Comparison of ENCODE assay signal across 8 cellular contexts in genomic region chr6:147204060-147204785, GRCh38. TPM values are rescaled to one million over a fixed set of nuclear protein-coding genes. Genes with fewer than 3 reads are reported as not detected.
A peak's percentile ranks its signal among the peaks of the same experiment; 100 is the strongest.
DNase-seq lines count a peak whose midpoint lies in the region; ATAC-seq, FAIRE-seq and TF ChIP-seq lines count a peak whose summit lies in the region.

STXBP5 (plus strand) TSS chr6:147204417; CDS start chr6:147204533, 116 bp downstream.

- H3K27me3 ChIP-seq in SJCRH30: no peaks in the 10 kb centered on the region

- no peak for FAIRE-seq in urothelium cell line (lab: Jason Lieb, UNC)

- peaks cover 13% of the 10 kb centered on the region for H3K36me3 ChIP-seq in SJCRH30

- H3K27ac ChIP-seq in SJCRH30: peak within 1 kb of the TSS; percentile 92

- ATAC-seq in GM19324 (IDR thresholded peaks at IDR 0.05; ENCODE audit: low FRiP score, unreplicated experiment) (peak; percentile 39), HG03439 (IDR thresholded peaks at IDR 0.05; ENCODE audit: unreplicated experiment) (peak; percentile 37)
- ATAC-seq in activated naive CD4-positive, alpha-beta T cell treated with anti-CD3 and anti-CD28 coated beads, Interleukin-2, amount 50 U/mL, for 72 hours: peak; percentile 7 to 26

- peak within 1 kb of the TSS; percentile 89 for H3K4me3 ChIP-seq in SJCRH30

- H3K27ac Mint-ChIP-seq in activated naive CD4-positive, alpha-beta T cell treated with anti-CD3 and anti-CD28 coated beads, Interleukin-2, amount 50 U/mL, for 72 hours: peak within 1 kb of the TSS; percentile 94 to 99
- peak within 1 kb of the TSS; percentile 98 for H3K27ac Mint-ChIP-seq in osteocyte (ENCODE audit: unreplicated experiment)

- H3K27me3 Mint-ChIP-seq in osteocyte (ENCODE audit: unreplicated experiment): no peaks in the 10 kb centered on the region

- no peak for TF ChIP-seq CTCF in osteocyte (IDR thresholded peaks at IDR 0.05)

- H3K9me3 ChIP-seq in SJCRH30 (replicated peaks): no peaks in the 10 kb centered on the region

- peaks cover 14% of the 10 kb centered on the region for H3K4me1 ChIP-seq in SJCRH30

- H3K4me1 Mint-ChIP-seq in osteocyte (ENCODE audit: unreplicated experiment): peaks cover 42% of the 10 kb centered on the region

- no peaks in the 10 kb centered on the region for H3K9me3 Mint-ChIP-seq in activated naive CD4-positive, alpha-beta T cell treated with anti-CD3 and anti-CD28 coated beads, Interleukin-2, amount 50 U/mL, for 72 hours
- no peaks in the 10 kb centered on the region for H3K9me3 Mint-ChIP-seq in osteocyte (ENCODE audit: unreplicated experiment)

- intact Hi-C loops in head of caudate nucleus (cut with DNase I): no loop called here

- peaks cover 12 to 20% of the 10 kb centered on the region in 2 donors for H3K36me3 Mint-ChIP-seq in activated naive CD4-positive, alpha-beta T cell treated with anti-CD3 and anti-CD28 coated beads, Interleukin-2, amount 50 U/mL, for 72 hours
- no peaks in the 10 kb centered on the region for H3K36me3 Mint-ChIP-seq in osteocyte (ENCODE audit: unreplicated experiment)

- peak within 1 kb of the TSS; percentile 97 for H3K4me3 Mint-ChIP-seq in osteocyte (ENCODE audit: unreplicated experiment)

- peak; percentile 56 for DNase-seq in CD1c-positive myeloid dendritic cell (ENCODE audit: extremely low spot score)
- DNase-seq in SJCRH30: peak; percentile 66 to 72
- peak; percentile 37 to 75 for DNase-seq in activated naive CD4-positive, alpha-beta T cell treated with anti-CD3 and anti-CD28 coated beads, Interleukin-2, amount 50 U/mL, for 72 hours (ENCODE audit: low spot score in 2 of 2)
- DNase-seq in head of caudate nucleus: peak; percentile 18 to 75 (median 58)
- DNase-seq in osteocyte (ENCODE audit: extremely low spot score, unreplicated experiment): peak; percentile 85
- peak; percentile 51 for DNase-seq in urothelium cell line (ENCODE audit: low spot score)

RNA-seq across cellular contexts. Expression of gene STXBP5, which starts in this region (rescaled TPM):
- 32.9 and 33.4 TPM in 2 replicates for total RNA-seq in SJCRH30 (2014; rRNA removed; shearing (Covaris generic))
- total RNA-seq in activated naive CD4-positive, alpha-beta T cell treated with anti-CD3 and anti-CD28 coated beads, Interleukin-2, amount 50 U/mL, for 72 hours: 10 to 100 TPM in 1 of 2 donors, 1 to 10 TPM in 1; 5.7 to 17.7 TPM
- 32.2 and 34.8 TPM in 2 replicates for total RNA-seq in osteocyte

Comparison
In these comparisons a context has a peak if more than half of its experiments do, and no peak if none do; other contexts are left out.
1. Peak in every context shown above with its lines: DNase-seq, ATAC-seq, H3K4me3 ChIP-seq and H3K27ac ChIP-seq.